In the genomic region with DNA sequence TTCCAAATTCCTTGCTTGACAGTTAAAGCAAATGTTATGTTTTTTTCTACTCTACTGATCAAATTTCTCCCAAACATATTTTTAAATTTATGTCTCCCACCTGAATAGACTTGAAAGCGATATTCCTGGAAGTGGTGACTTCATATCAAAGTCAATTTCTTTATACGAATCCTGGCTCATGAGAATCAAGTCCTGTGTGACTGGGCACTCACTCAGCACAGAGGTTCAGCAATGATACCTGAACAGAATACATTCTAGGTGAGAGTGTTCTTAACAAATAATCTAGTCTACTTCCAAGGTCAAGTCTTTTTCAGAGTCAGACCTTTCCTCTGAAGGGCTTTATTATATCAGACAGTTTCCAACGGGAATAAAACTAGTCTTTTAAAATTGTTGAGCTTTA, we compare ENCODE assay signal across 8 cellular contexts.
"Had no signal": no experiment of that assay in that cellular context is flagged by ENCODE, and none has a peak within 500 bp of the region (broad histone marks: within the 10 kb centered on the region; RNA-seq: fewer than 3 reads in every experiment).

No MANE protein-coding gene starts in this region.

- H3K4me3 ChIP-seq: GM12878 had no signal

- FAIRE-seq: G401.6, GM12878, GM12891, GM12892, GM18507, GM19239 had no signal

- ATAC-seq: GM12878 had no signal

- DNase-seq: GDM1, GF-D8 had no signal
